In the genomic region with DNA sequence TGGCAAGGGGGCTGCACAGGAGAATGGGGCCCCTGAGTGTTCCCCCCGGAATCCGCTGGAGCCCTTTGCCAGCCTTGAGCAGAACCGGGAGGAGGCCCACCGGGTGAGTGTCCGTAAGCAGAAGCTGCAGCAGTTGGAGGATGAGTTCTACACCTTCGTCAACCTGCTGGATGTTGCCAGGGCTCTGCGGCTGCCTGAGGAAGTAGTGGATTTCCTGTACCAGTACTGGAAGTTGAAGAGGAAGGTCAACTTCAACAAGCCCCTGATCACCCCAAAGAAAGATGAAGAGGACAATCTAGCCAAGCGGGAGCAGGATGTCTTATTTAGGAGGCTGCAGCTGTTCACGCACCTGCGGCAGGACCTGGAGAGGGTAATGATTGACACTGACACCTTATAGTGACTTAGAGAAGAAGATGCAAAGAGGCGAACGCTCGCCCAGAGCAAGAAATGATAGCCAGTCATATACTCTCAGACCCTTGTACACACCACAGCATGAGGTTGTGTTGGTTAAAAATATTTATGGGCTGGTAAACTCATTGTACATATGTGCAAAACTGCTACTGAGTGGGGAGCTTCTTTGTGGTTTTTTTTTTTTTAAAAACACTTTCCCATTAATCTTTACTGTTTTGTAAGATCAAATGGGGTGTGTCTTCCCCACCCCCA, we compare ENCODE assay signal across 12 cellular contexts. TPM values are rescaled to one million over a fixed set of nuclear protein-coding genes. Genes with fewer than 3 reads are reported as not detected.
DNase-seq lines count a peak whose midpoint lies in the region; ATAC-seq and TF ChIP-seq lines count a peak whose summit lies in the region.
"Had no signal": no experiment of that assay in that cellular context is flagged by ENCODE, and none has a peak within 500 bp of the region (broad histone marks: within the 10 kb centered on the region; RNA-seq: fewer than 3 reads in every experiment).

No MANE protein-coding gene starts in this region.

- H3K27ac Mint-ChIP-seq in effector memory CD8-positive, alpha-beta T cell, result peak overlapping the region; percentile 80 to 84

- no peak overlapping the region for H3K4me3 ChIP-seq in smooth muscle cell
- H3K4me3 ChIP-seq: gastrocnemius medialis had no signal

- no peaks in the 10 kb centered on the region for H4K20me1 ChIP-seq in smooth muscle cell (ENCODE audit: low read depth)

- DNase-seq in effector memory CD8-positive, alpha-beta T cell, result peak in 1 of 3 experiments; percentile 5
- no peak for DNase-seq in C1 segment of cervical spinal cord (lab: John Stamatoyannopoulos, UW)
- no peak for DNase-seq in smooth muscle cell (lab: John Stamatoyannopoulos, UW; ENCODE audit: unreplicated experiment)
- DNase-seq in NCI-H226, result no peak
- no peak for DNase-seq in left cardiac atrium
- DNase-seq: DND-41, gastrocnemius medialis, HCEC 1CT, NCI-H1930 had no signal

- no peaks in the 10 kb centered on the region for H3K36me3 ChIP-seq in smooth muscle cell (ENCODE audit: low read depth)

- H3K4me1 ChIP-seq in smooth muscle cell (ENCODE audit: low read depth), result peaks cover 14% of the 10 kb centered on the region
- H3K4me1 ChIP-seq: gastrocnemius medialis had no signal

- H3K27me3 Mint-ChIP-seq in effector memory CD8-positive, alpha-beta T cell, result no peaks in the 10 kb centered on the region

- no peaks in the 10 kb centered on the region for H3K27me3 ChIP-seq in smooth muscle cell (ENCODE audit: low read depth)
- H3K27me3 ChIP-seq: gastrocnemius medialis had no signal

- H3K79me2 ChIP-seq in smooth muscle cell (ENCODE audit: low read depth), result no peaks in the 10 kb centered on the region

- intact Hi-C loops in left cardiac atrium (cut with DNase I), result loop anchor here (5.0 to 10.0 kb wide), 6 partner anchors 50 to 670 kb away; no protein-coding TSS in a partner anchor

- H3K36me3 Mint-ChIP-seq in effector memory CD8-positive, alpha-beta T cell (ENCODE audit: insufficient read depth), result peaks cover 49% of the 10 kb centered on the region

- no peak overlapping the region for H2AFZ ChIP-seq in smooth muscle cell (ENCODE audit: low read depth)

- H3K9ac ChIP-seq in smooth muscle cell (ENCODE audit: low read depth), result no peak overlapping the region

- peak overlapping the region; percentile 7 to 57 for H3K4me3 Mint-ChIP-seq in effector memory CD8-positive, alpha-beta T cell

- no peaks in the 10 kb centered on the region for H3K9me3 ChIP-seq in smooth muscle cell (replicated peaks; ENCODE audit: low read depth)
- H3K9me3 ChIP-seq: gastrocnemius medialis had no signal

- ATAC-seq in GM18502 (IDR thresholded peaks at IDR 0.05; ENCODE audit: poor library complexity, unreplicated experiment) (peak; percentile 15), GM21515 (IDR thresholded peaks at IDR 0.05; ENCODE audit: unreplicated experiment) (peak; percentile 8), HG03460 (IDR thresholded peaks at IDR 0.05; ENCODE audit: unreplicated experiment) (peak; percentile 28), left cardiac atrium (no peak)
- ATAC-seq in effector memory CD8-positive, alpha-beta T cell (replicated peaks), result peak; percentile 23
- ATAC-seq: gastrocnemius medialis had no signal

- TF ChIP-seq CTCF in smooth muscle cell (IDR thresholded peaks at IDR 0.05; ENCODE audit: borderline replicate concordance, insufficient read depth, poor library complexity, severe bottlenecking), result no peak

- 97% methylated on average over 13 of the region's 13 CpGs for WGBS in smooth muscle cell (ENCODE audit: low lambda C conversion rate)

- H3K4me1 Mint-ChIP-seq in effector memory CD8-positive, alpha-beta T cell (ENCODE audit: low read depth in 2 of 2), result peaks cover 27 to 29% of the 10 kb centered on the region in 2 donors

- H3K9me3 Mint-ChIP-seq in effector memory CD8-positive, alpha-beta T cell, result no peaks in the 10 kb centered on the region

- no peak overlapping the region for H3K27ac ChIP-seq in smooth muscle cell (ENCODE audit: low read depth)
- H3K27ac ChIP-seq: gastrocnemius medialis had no signal

- H3K4me2 ChIP-seq in smooth muscle cell, result no peak overlapping the region

- peaks cover 22% of the 10 kb centered on the region for H3F3A ChIP-seq in smooth muscle cell (ENCODE audit: low read depth)

RNA-seq across cellular contexts. Expression of a gene that starts 52.5 kb away (rescaled TPM):
- total RNA-seq in smooth muscle cell (9.3 and 9.8 TPM in 2 replicates), left cardiac atrium (10 to 100 TPM; 22.7 to 32.3 TPM)
- 6.8 and 7.4 TPM in 2 replicates for polyA plus RNA-seq in smooth muscle cell

Comparison
In these comparisons a context has a peak if more than half of its experiments do, and no peak if none do; other contexts are left out.
1. ATAC-seq: peak in GM18502 (single experiment), GM21515 (single experiment), HG03460 (single experiment) and effector memory CD8-positive, alpha-beta T cell (single experiment); none in left cardiac atrium (0 of 2).